12 cellular contexts compared by ENCODE assay signal in the genomic region with DNA sequence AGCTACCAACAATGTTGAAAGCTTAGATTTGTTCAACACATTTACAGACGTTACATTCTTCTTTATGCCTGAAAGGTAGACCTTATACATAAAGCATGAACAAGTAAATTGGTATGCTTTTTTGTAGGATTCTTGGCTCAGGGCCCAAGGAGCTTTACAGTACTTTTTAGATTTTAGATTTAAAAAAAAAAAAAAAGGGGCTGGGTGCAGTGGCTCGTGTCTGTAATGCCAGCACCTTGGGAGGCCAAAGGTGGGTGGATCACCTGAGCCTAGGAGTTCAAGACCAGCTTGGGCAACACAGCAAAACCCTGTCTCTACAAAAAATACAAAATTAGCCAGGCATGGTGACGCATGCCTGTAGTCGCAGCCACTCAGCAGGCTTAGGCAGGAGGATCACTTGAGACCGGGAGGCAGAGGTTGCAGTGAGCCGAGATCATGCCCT. TPM values are rescaled to one million over a fixed set of nuclear protein-coding genes. Genes with fewer than 3 reads are reported as not detected.
A peak's percentile ranks its signal among the peaks of the same experiment; 100 is the strongest.
DNase-seq lines count a peak whose midpoint lies in the region; TF ChIP-seq lines count a peak whose summit lies in the region.
"Had no signal": no experiment of that assay in that cellular context is flagged by ENCODE, and none has a peak within 500 bp of the region (broad histone marks: within the 10 kb centered on the region; RNA-seq: fewer than 3 reads in every experiment).

No MANE protein-coding gene starts in this region.

- H3K4me3 ChIP-seq in Karpas-422 (ENCODE audit: low read length) (no peak overlapping the region), endodermal cell (ENCODE audit: low read length) (no peak overlapping the region), uterus (no peak overlapping the region)
- H3K4me3 ChIP-seq: vagina had no signal

- H3K4me1 ChIP-seq in Karpas-422 (ENCODE audit: low read length) (peaks cover 44% of the 10 kb centered on the region), endodermal cell (ENCODE audit: control insufficient read depth, insufficient read depth, low read length) (no peaks in the 10 kb centered on the region), uterus (no peaks in the 10 kb centered on the region)

- no peak for TF ChIP-seq POLR2A in uterus (IDR thresholded peaks at IDR 0.05)

- peak overlapping the region; percentile 20 for H3K4me2 ChIP-seq in Karpas-422 (ENCODE audit: low read depth, low read length, poor library complexity, severe bottlenecking)

- no peaks in the 10 kb centered on the region for H3K27me3 Mint-ChIP-seq in endodermal cell (ENCODE audit: insufficient read depth)
- H3K27me3 Mint-ChIP-seq in mesothelial cell of epicardium (ENCODE audit: low read depth), result no peaks in the 10 kb centered on the region
- H3K27me3 Mint-ChIP-seq in T-helper 2 cell treated with Interferon-gamma antibody and Interleukin-4, amounts not matched to agents 5 μg/mL and 100 μg/mL, for 36 hours (ENCODE audit: low read depth), result no peaks in the 10 kb centered on the region

- intact Hi-C loops in uterus (cut with DNase I; ENCODE audit: low total_unique reads), result no loop called here

- H3K27ac ChIP-seq in Karpas-422 (ENCODE audit: low read length), result peak overlapping the region; percentile 58
- H3K27ac ChIP-seq in endodermal cell (ENCODE audit: low read depth, low read length), result no peak overlapping the region
- H3K27ac ChIP-seq in uterus, result no peak overlapping the region
- H3K27ac ChIP-seq: vagina had no signal

- no peak overlapping the region for H3K9ac ChIP-seq in Karpas-422 (ENCODE audit: low read length)
- H3K9ac ChIP-seq in endodermal cell (ENCODE audit: extremely low read depth, low read length, poor library complexity, severe bottlenecking), result no peak overlapping the region

- 84 to 94% methylated on average over 5 to 6 of the region's 6 CpGs for WGBS in endodermal cell (ENCODE audit: insufficient coverage in 1 of 2, insufficient read length in 1 of 2), 2 experiments

- TF ChIP-seq CTCF in endodermal cell (conservative IDR thresholded peaks at IDR 0.05) (no peak), mesothelial cell of epicardium (IDR thresholded peaks at IDR 0.05; ENCODE audit: unreplicated experiment) (no peak), uterus (IDR thresholded peaks at IDR 0.05) (no peak)

- H4K20me1 ChIP-seq in Karpas-422 (ENCODE audit: insufficient read depth, low read depth, low read length), result no peaks in the 10 kb centered on the region; the same call in 1 of the 2 replicates

- peaks cover 17% of the 10 kb centered on the region for H3K4me1 Mint-ChIP-seq in endodermal cell
- peaks cover 18% of the 10 kb centered on the region for H3K4me1 Mint-ChIP-seq in mesothelial cell of epicardium
- H3K4me1 Mint-ChIP-seq in T-helper 2 cell treated with Interferon-gamma antibody and Interleukin-4, amounts not matched to agents 5 μg/mL and 100 μg/mL, for 36 hours (ENCODE audit: low read depth), result peaks cover 7% of the 10 kb centered on the region

- H3K9me2 ChIP-seq in Karpas-422 (replicated peaks; ENCODE audit: insufficient read depth, low read length), result no peaks in the 10 kb centered on the region

- H3K4me3 Mint-ChIP-seq in endodermal cell, result no peak overlapping the region
- no peak overlapping the region for H3K4me3 Mint-ChIP-seq in mesothelial cell of epicardium
- no peak overlapping the region for H3K4me3 Mint-ChIP-seq in T-helper 2 cell treated with Interferon-gamma antibody and Interleukin-4, amounts not matched to agents 5 μg/mL and 100 μg/mL, for 36 hours
- H3K4me3 Mint-ChIP-seq: activated T-cell treated with anti-CD3 and anti-CD28 coated beads, Interleukin-2, amount 50 U/mL, for 72 hours had no signal

- no peaks in the 10 kb centered on the region for H3K9me3 Mint-ChIP-seq in endodermal cell
- H3K9me3 Mint-ChIP-seq in mesothelial cell of epicardium, result peaks cover 20% of the 10 kb centered on the region
- H3K9me3 Mint-ChIP-seq in T-helper 2 cell treated with Interferon-gamma antibody and Interleukin-4, amounts not matched to agents 5 μg/mL and 100 μg/mL, for 36 hours, result no peaks in the 10 kb centered on the region
- H3K9me3 Mint-ChIP-seq: activated T-cell treated with anti-CD3 and anti-CD28 coated beads, Interleukin-2, amount 50 U/mL, for 72 hours had no signal

- no peaks in the 10 kb centered on the region for H3K9me3 ChIP-seq in Karpas-422 (ENCODE audit: low read length)
- peaks cover 3% of the 10 kb centered on the region for H3K9me3 ChIP-seq in endodermal cell (ENCODE audit: control insufficient read depth, low read length)
- no peaks in the 10 kb centered on the region for H3K9me3 ChIP-seq in uterus
- H3K9me3 ChIP-seq: vagina had no signal

- H3K36me3 ChIP-seq in Karpas-422 (ENCODE audit: insufficient read depth, low read length) (peaks cover 12% of the 10 kb centered on the region), endodermal cell (ENCODE audit: control insufficient read depth, insufficient read depth, low read length) (peaks cover 4% of the 10 kb centered on the region), uterus (no peaks in the 10 kb centered on the region)
- H3K36me3 ChIP-seq: vagina had no signal

- H3K36me3 Mint-ChIP-seq in endodermal cell (ENCODE audit: low read depth) (peaks cover 26% of the 10 kb centered on the region), mesothelial cell of epicardium (peaks cover 21% of the 10 kb centered on the region)
- peaks cover 22% of the 10 kb centered on the region for H3K36me3 Mint-ChIP-seq in T-helper 2 cell treated with Interferon-gamma antibody and Interleukin-4, amounts not matched to agents 5 μg/mL and 100 μg/mL, for 36 hours (ENCODE audit: low read depth)

- peaks cover 100% of the 10 kb centered on the region for H3K79me2 ChIP-seq in Karpas-422 (ENCODE audit: low read length)

- peak overlapping the region; percentile 19 for H3K27ac Mint-ChIP-seq in endodermal cell
- H3K27ac Mint-ChIP-seq in mesothelial cell of epicardium, result peak overlapping the region; percentile 81
- no peak overlapping the region for H3K27ac Mint-ChIP-seq in T-helper 2 cell treated with Interferon-gamma antibody and Interleukin-4, amounts not matched to agents 5 μg/mL and 100 μg/mL, for 36 hours

- DNase-seq in COLO829 (ENCODE audit: low spot score), result peak; percentile 34
- no peak for DNase-seq in Karpas-422
- DNase-seq in endodermal cell, result no peak
- DNase-seq in mesothelial cell of epicardium (ENCODE audit: low spot score in 2 of 2, unreplicated experiment in 2 of 2), result no peak
- no peak for DNase-seq in uterus
- DNase-seq in NCI-H345 (lab: John Stamatoyannopoulos, UW), result no peak
- DNase-seq in T-helper 2 cell treated with Interferon-gamma antibody and Interleukin-4, amounts not matched to agents 5 μg/mL and 100 μg/mL, for 36 hours (ENCODE audit: low spot score), result no peak
- no peak for DNase-seq in cerebellar nuclear complex (lab: John Stamatoyannopoulos, UW)
- DNase-seq: activated T-cell treated with anti-CD3 and anti-CD28 coated beads, Interleukin-2, amount 50 U/mL, for 72 hours; erythroblast; NCI-H1105 treated with DMSO at 0.1 percent for 48 hours had no signal

- H3K27me3 ChIP-seq in Karpas-422 (ENCODE audit: low read length), result no peaks in the 10 kb centered on the region
- H3K27me3 ChIP-seq in endodermal cell (ENCODE audit: control insufficient read depth, insufficient read depth, low read length, poor library complexity, severe bottlenecking), result no peaks in the 10 kb centered on the region
- no peaks in the 10 kb centered on the region for H3K27me3 ChIP-seq in uterus
- H3K27me3 ChIP-seq: vagina had no signal

- H2AFZ ChIP-seq in Karpas-422 (ENCODE audit: low read length), result no peak overlapping the region

RNA-seq across cellular contexts. Expression of a gene that starts 39.7 kb away (rescaled TPM):
- 98.2 and 144 TPM in 2 replicates for total RNA-seq in Karpas-422 (2014; rRNA removed; shearing (Covaris generic); ENCODE audit: low replicate concordance)
- total RNA-seq in endodermal cell, result 10 to 100 TPM; 23.5 to 28.6 TPM
- polyA plus RNA-seq in endodermal cell (2013, experiment 1 of 2), result 26.4 TPM
- polyA plus RNA-seq in endodermal cell (2013, experiment 2 of 2), result 27.9 TPM
- 35.4 to 39.1 TPM (median 36.0 TPM) in 3 replicates for total RNA-seq in mesothelial cell of epicardium
- 100 to 1,000 TPM in 2 of 4 donors, 10 to 100 TPM in 2; 78.6 to 138 (median 105) TPM for total RNA-seq in uterus
